In the genomic region with DNA sequence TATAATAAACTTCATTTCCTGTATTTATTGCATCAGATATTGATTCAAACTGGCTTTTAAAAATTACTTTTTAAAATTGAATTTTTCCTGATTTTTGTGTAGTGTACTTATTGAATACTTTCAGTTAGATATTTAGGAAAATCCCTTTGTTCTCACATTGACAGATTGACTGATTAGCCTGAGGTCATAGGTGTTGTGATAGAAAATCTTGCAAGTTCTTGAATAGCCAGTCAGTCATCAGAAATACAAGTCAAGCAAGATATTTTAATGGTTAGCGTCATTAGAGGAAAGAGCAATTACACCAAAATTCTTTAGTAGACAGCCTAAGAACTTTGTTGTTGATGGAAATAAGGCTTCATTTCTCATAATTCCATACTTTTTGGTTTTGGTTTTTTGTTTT, we compare ENCODE assay signal across 18 cellular contexts. TPM values are rescaled to one million over a fixed set of nuclear protein-coding genes. Genes with fewer than 3 reads are reported as not detected.
DNase-seq lines count a peak whose midpoint lies in the region; ATAC-seq and TF ChIP-seq lines count a peak whose summit lies in the region.
"Had no signal": no experiment of that assay in that cellular context is flagged by ENCODE, and none has a peak within 500 bp of the region (broad histone marks: within the 10 kb centered on the region; RNA-seq: fewer than 3 reads in every experiment).

No MANE protein-coding gene starts in this region.

- intact Hi-C loops in activated CD4-positive, alpha-beta T cell treated with anti-CD3 and anti-CD28 coated beads for 36 hours (cut with DNase I, micrococcal nuclease) = loop anchor here in 1 of 2 experiments (10.0 kb wide), 1 partner anchor 1703 kb away; no protein-coding TSS in a partner anchor
- intact Hi-C loops in prostate gland (cut with DNase I) = no loop called here

- H3K27me3 ChIP-seq in HL-60 (ENCODE audit: insufficient read depth, poor library complexity, severe bottlenecking) (no peaks in the 10 kb centered on the region), prostate gland (replicated peaks; ENCODE audit: insufficient read depth) (no peaks in the 10 kb centered on the region)

- H3K27ac Mint-ChIP-seq in activated CD4-positive, alpha-beta T cell treated with anti-CD3 and anti-CD28 coated beads for 36 hours = peak overlapping the region; percentile 73
- H3K27ac Mint-ChIP-seq in activated CD4-positive, alpha-beta T cell treated with anti-CD3 and anti-CD28 coated beads, Interleukin-2, amount 10 ng/mL, durations not matched to agents 7 days and 5 days = no peak overlapping the region
- peak overlapping the region; percentile 76 for H3K27ac Mint-ChIP-seq in activated naive CD8-positive, alpha-beta T cell treated with anti-CD3 and anti-CD28 coated beads for 36 hours
- H3K27ac Mint-ChIP-seq in mesothelial cell of epicardium = peak overlapping the region; percentile 67
- H3K27ac Mint-ChIP-seq: B cell had no signal

- 90% methylated on average over 1 of the region's 1 CpG for WGBS in prostate gland

- no peaks in the 10 kb centered on the region for H3K9me3 ChIP-seq in prostate gland
- H3K9me3 ChIP-seq: Caco-2 had no signal

- peaks cover 24% of the 10 kb centered on the region for H3K4me1 Mint-ChIP-seq in activated CD4-positive, alpha-beta T cell treated with anti-CD3 and anti-CD28 coated beads for 36 hours
- peaks cover 30% of the 10 kb centered on the region for H3K4me1 Mint-ChIP-seq in activated CD4-positive, alpha-beta T cell treated with anti-CD3 and anti-CD28 coated beads, Interleukin-2, amount 10 ng/mL, durations not matched to agents 7 days and 5 days
- H3K4me1 Mint-ChIP-seq in activated naive CD8-positive, alpha-beta T cell treated with anti-CD3 and anti-CD28 coated beads for 36 hours = peaks cover 35% of the 10 kb centered on the region
- peaks cover 41% of the 10 kb centered on the region for H3K4me1 Mint-ChIP-seq in mesothelial cell of epicardium

- POLR2A ChIA-PET in activated CD4-positive, alpha-beta T cell treated with anti-CD3 and anti-CD28 coated beads for 36 hours (lab: Charles Lee) = no interaction called here
- POLR2A ChIA-PET in activated CD4-positive, alpha-beta T cell treated with anti-CD3 and anti-CD28 coated beads, Interleukin-2, amount 10 ng/mL, durations not matched to agents 7 days and 5 days (lab: Charles Lee) = no interaction called here

- DNase-seq in activated CD4-positive, alpha-beta T cell treated with anti-CD3 and anti-CD28 coated beads for 36 hours = no peak
- DNase-seq in activated CD4-positive, alpha-beta T cell treated with anti-CD3 and anti-CD28 coated beads, Interleukin-2, amount 10 ng/mL, durations not matched to agents 7 days and 5 days = no peak
- DNase-seq in HL-60 (ENCODE audit: low read depth in 1 of 2, low spot score in 1 of 2) (no peak), mesothelial cell of epicardium (ENCODE audit: low spot score in 2 of 2, unreplicated experiment in 2 of 2) (no peak), NCI-H2029 treated with DMSO at 0.1 percent for 48 hours (lab: John Stamatoyannopoulos, UW) (no peak), midbrain (lab: John Stamatoyannopoulos, UW) (no peak), prostate gland (ENCODE audit: low spot score) (no peak)
- DNase-seq in activated naive CD8-positive, alpha-beta T cell treated with anti-CD3 and anti-CD28 coated beads for 36 hours = no peak
- DNase-seq: Caco-2; CD4-positive, CD25-positive, alpha-beta regulatory T cell; H9; NCI-H187 treated with DMSO at 0.1 percent for 48 hours; NCI-H2171 treated with DMSO at 0.1 percent for 48 hours; NCI-H510A; Right ventricle myocardium superior had no signal

- H3K4me3 ChIP-seq in HL-60 (replicated peaks; ENCODE audit: insufficient read depth, low read length) = no peak overlapping the region
- no peak overlapping the region for H3K4me3 ChIP-seq in prostate gland

- H3K4me1 ChIP-seq in prostate gland (replicated peaks) = no peaks in the 10 kb centered on the region
- H3K4me1 ChIP-seq: Caco-2 had no signal

- no peak for TF ChIP-seq CTCF in HL-60 (IDR thresholded peaks at IDR 0.05; ENCODE audit: insufficient read depth, low read length)
- no peak for TF ChIP-seq CTCF in mesothelial cell of epicardium (IDR thresholded peaks at IDR 0.05; ENCODE audit: unreplicated experiment)
- TF ChIP-seq CTCF in prostate gland (IDR thresholded peaks at IDR 0.05) = no peak

- H3K36me3 Mint-ChIP-seq in activated CD4-positive, alpha-beta T cell treated with anti-CD3 and anti-CD28 coated beads for 36 hours (ENCODE audit: low read depth) = peaks cover 8% of the 10 kb centered on the region
- H3K36me3 Mint-ChIP-seq in activated CD4-positive, alpha-beta T cell treated with anti-CD3 and anti-CD28 coated beads, Interleukin-2, amount 10 ng/mL, durations not matched to agents 7 days and 5 days (ENCODE audit: low read depth) = peaks cover 10% of the 10 kb centered on the region
- H3K36me3 Mint-ChIP-seq in activated naive CD8-positive, alpha-beta T cell treated with anti-CD3 and anti-CD28 coated beads for 36 hours = peaks cover 16% of the 10 kb centered on the region
- peaks cover 2% of the 10 kb centered on the region for H3K36me3 Mint-ChIP-seq in mesothelial cell of epicardium

- H3K27me3 Mint-ChIP-seq in activated CD4-positive, alpha-beta T cell treated with anti-CD3 and anti-CD28 coated beads for 36 hours = no peaks in the 10 kb centered on the region
- no peaks in the 10 kb centered on the region for H3K27me3 Mint-ChIP-seq in activated CD4-positive, alpha-beta T cell treated with anti-CD3 and anti-CD28 coated beads, Interleukin-2, amount 10 ng/mL, durations not matched to agents 7 days and 5 days
- H3K27me3 Mint-ChIP-seq in activated naive CD8-positive, alpha-beta T cell treated with anti-CD3 and anti-CD28 coated beads for 36 hours = no peaks in the 10 kb centered on the region
- H3K27me3 Mint-ChIP-seq in mesothelial cell of epicardium (ENCODE audit: low read depth) = no peaks in the 10 kb centered on the region
- H3K27me3 Mint-ChIP-seq: B cell; CD4-positive, CD25-positive, alpha-beta regulatory T cell; IgD-negative memory B cell had no signal

- CTCF ChIA-PET in activated CD4-positive, alpha-beta T cell treated with anti-CD3 and anti-CD28 coated beads for 36 hours (lab: Charles Lee) = interaction anchor here (1.5 kb wide), 1 partner anchor 9 kb away, joined by 3 read pairs; no protein-coding TSS in a partner anchor
- CTCF ChIA-PET in activated CD4-positive, alpha-beta T cell treated with anti-CD3 and anti-CD28 coated beads, Interleukin-2, amount 10 ng/mL, durations not matched to agents 7 days and 5 days (lab: Charles Lee) = no interaction called here

- H3K9me3 Mint-ChIP-seq in activated CD4-positive, alpha-beta T cell treated with anti-CD3 and anti-CD28 coated beads for 36 hours (ENCODE audit: low read depth) = no peaks in the 10 kb centered on the region
- H3K9me3 Mint-ChIP-seq in activated CD4-positive, alpha-beta T cell treated with anti-CD3 and anti-CD28 coated beads, Interleukin-2, amount 10 ng/mL, durations not matched to agents 7 days and 5 days = no peaks in the 10 kb centered on the region
- H3K9me3 Mint-ChIP-seq in activated naive CD8-positive, alpha-beta T cell treated with anti-CD3 and anti-CD28 coated beads for 36 hours = no peaks in the 10 kb centered on the region
- no peaks in the 10 kb centered on the region for H3K9me3 Mint-ChIP-seq in mesothelial cell of epicardium
- H3K9me3 Mint-ChIP-seq: CD4-positive, CD25-positive, alpha-beta regulatory T cell; H9; IgD-negative memory B cell had no signal

- no peaks in the 10 kb centered on the region for H3K36me3 ChIP-seq in prostate gland

- no peak for TF ChIP-seq POLR2A in prostate gland (IDR thresholded peaks at IDR 0.05)

- no peak for ATAC-seq in activated CD4-positive, alpha-beta T cell treated with anti-CD3 and anti-CD28 coated beads for 36 hours

- H3K27ac ChIP-seq in HL-60 (replicated peaks) = peak overlapping the region; percentile 90
- H3K27ac ChIP-seq in prostate gland = no peak overlapping the region
- H3K27ac ChIP-seq: 22Rv1 had no signal

- H3K4me3 Mint-ChIP-seq in activated CD4-positive, alpha-beta T cell treated with anti-CD3 and anti-CD28 coated beads for 36 hours = no peak overlapping the region
- no peak overlapping the region for H3K4me3 Mint-ChIP-seq in activated CD4-positive, alpha-beta T cell treated with anti-CD3 and anti-CD28 coated beads, Interleukin-2, amount 10 ng/mL, durations not matched to agents 7 days and 5 days
- H3K4me3 Mint-ChIP-seq in activated naive CD8-positive, alpha-beta T cell treated with anti-CD3 and anti-CD28 coated beads for 36 hours = no peak overlapping the region
- H3K4me3 Mint-ChIP-seq in mesothelial cell of epicardium = no peak overlapping the region
- H3K4me3 Mint-ChIP-seq: B cell, H9 had no signal

RNA-seq across cellular contexts. Expression of a gene that starts 3.4 kb away (rescaled TPM):
- 10 to 100 TPM; 23.4 to 44.3 TPM for total RNA-seq in activated CD4-positive, alpha-beta T cell treated with anti-CD3 and anti-CD28 coated beads for 36 hours
- total RNA-seq in activated CD4-positive, alpha-beta T cell treated with anti-CD3 and anti-CD28 coated beads, Interleukin-2, amount 10 ng/mL, durations not matched to agents 7 days and 5 days = 10 to 100 TPM; 69.7 to 70.2 TPM
- 10 to 100 TPM; 38.8 to 40.4 TPM for total RNA-seq in activated naive CD8-positive, alpha-beta T cell treated with anti-CD3 and anti-CD28 coated beads for 36 hours
- 87.6 to 95.3 TPM (median 90.1 TPM) in 3 replicates for total RNA-seq in mesothelial cell of epicardium
- total RNA-seq in prostate gland = 10 to 100 TPM; 60.5 to 82.3 TPM

RNA-seq across cellular contexts. Expression of a gene that starts 44.4 kb away (rescaled TPM):
- 100 to 1,000 TPM; 468 to 520 TPM for total RNA-seq in activated CD4-positive, alpha-beta T cell treated with anti-CD3 and anti-CD28 coated beads for 36 hours
- 100 to 1,000 TPM; 397 to 403 TPM for total RNA-seq in activated CD4-positive, alpha-beta T cell treated with anti-CD3 and anti-CD28 coated beads, Interleukin-2, amount 10 ng/mL, durations not matched to agents 7 days and 5 days
- total RNA-seq in activated naive CD8-positive, alpha-beta T cell treated with anti-CD3 and anti-CD28 coated beads for 36 hours = 100 to 1,000 TPM; 489 to 495 TPM
- total RNA-seq in mesothelial cell of epicardium = 232 to 260 TPM (median 245 TPM) in 3 replicates
- 100 to 1,000 TPM; 136 to 724 TPM for total RNA-seq in prostate gland
